In the genomic region with DNA sequence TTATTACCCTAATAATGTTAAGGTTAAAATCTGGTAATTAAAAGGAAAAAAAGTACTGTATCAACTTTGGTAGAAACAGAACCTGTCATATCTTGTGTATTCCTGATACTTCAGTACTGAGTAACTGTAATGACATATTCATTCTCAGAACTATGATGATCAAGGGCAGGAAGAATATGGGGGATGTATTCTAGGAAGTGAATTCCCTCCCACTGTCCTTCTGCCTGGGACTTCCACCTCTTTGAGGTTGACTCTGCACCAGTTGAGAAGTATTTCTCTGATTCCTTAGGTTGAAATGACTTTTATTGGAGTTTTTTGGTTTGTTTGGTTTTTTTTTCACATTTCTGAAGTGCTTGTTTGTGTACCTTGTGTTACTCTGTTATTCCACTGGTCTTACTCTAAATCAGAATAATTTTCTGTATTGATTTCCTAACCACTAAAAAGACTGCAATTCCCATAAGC, we compare ENCODE assay signal across 20 cellular contexts. TPM values are rescaled to one million over a fixed set of nuclear protein-coding genes. Genes with fewer than 3 reads are reported as not detected.
DNase-seq lines count a peak whose midpoint lies in the region; ATAC-seq and TF ChIP-seq lines count a peak whose summit lies in the region.
"Had no signal": no experiment of that assay in that cellular context is flagged by ENCODE, and none has a peak within 500 bp of the region (broad histone marks: within the 10 kb centered on the region; RNA-seq: fewer than 3 reads in every experiment).

No MANE protein-coding gene starts in this region.

- no peak overlapping the region for H3K4ac ChIP-seq in IMR-90 (ENCODE audit: low read depth, low read length)

- H3K9me3 ChIP-seq in IMR-90 (ENCODE audit: control insufficient read depth, insufficient read depth, low read length), result no peaks in the 10 kb centered on the region
- H3K9me3 ChIP-seq in CD8-positive, alpha-beta T cell (ENCODE audit: low read length), result no peaks in the 10 kb centered on the region
- H3K9me3 ChIP-seq: pancreas had no signal

- no peak overlapping the region for H4K5ac ChIP-seq in IMR-90 (ENCODE audit: low read depth, low read length)

- CTCF ChIA-PET in IMR-90 (lab: Yijun Ruan, JAX), result interaction anchor here (1.0 kb wide), 1 partner anchor 11 kb away, joined by 4 read pairs; no protein-coding TSS in a partner anchor
- CTCF ChIA-PET in CD8-positive, alpha-beta T cell (lab: Charles Lee), result no interaction called here

- H2AK5ac ChIP-seq in IMR-90 (ENCODE audit: low read depth, low read length), result 0 out of 2 replicates have a peak overlapping the region, but pooled peaks have one; percentile 45

- TF ChIP-seq CTCF in IMR-90 (conservative IDR thresholded peaks at IDR 0.05; ENCODE audit: low read depth, low read length), result no peak
- no peak for TF ChIP-seq CTCF in CD8-positive, alpha-beta T cell (IDR thresholded peaks at IDR 0.05)

- peaks cover 19 to 44% of the 10 kb centered on the region in 2 experiments for H3K79me1 ChIP-seq in IMR-90 (ENCODE audit: low read depth in 1 of 2, low read length in 2 of 2)

- no peak overlapping the region for H2AFZ ChIP-seq in IMR-90 (replicated peaks; ENCODE audit: low read length, poor library complexity)

- no peak overlapping the region for H2BK20ac ChIP-seq in IMR-90 (ENCODE audit: low read depth, low read length)

- H4K91ac ChIP-seq in IMR-90 (ENCODE audit: insufficient read depth, low read depth, low read length), result no peak overlapping the region

- no peak overlapping the region for H2BK120ac ChIP-seq in IMR-90 (ENCODE audit: low read depth, low read length)

- H2AK9ac ChIP-seq in IMR-90 (replicated peaks; ENCODE audit: low read depth, low read length, poor library complexity), result no peak overlapping the region

- no peak for DNase-seq in activated naive CD4-positive, alpha-beta T cell treated with Interleukin-2 at 50 U/mL for 16 hours
- no peak for DNase-seq in IMR-90
- no peak for DNase-seq in activated T-helper 2 cell treated with anti-CD3 and anti-CD28 coated beads, Interferon-gamma antibody, Interleukin-2, Interleukin-4, amounts not matched to agents 10 μg/mL and 5 μg/mL and 100 μg/mL, durations not matched to agents 14 hours and 24 hours and 36 hours (ENCODE audit: low spot score)
- no peak for DNase-seq in effector CD8-positive, alpha-beta T cell (lab: John Stamatoyannopoulos, UW)
- DNase-seq in CD8-positive, alpha-beta T cell, result no peak
- DNase-seq: anterior cingulate cortex, DMS53, erythroblast, head of caudate nucleus, kidney, NCI-H187 treated with DMSO at 0.1 percent for 48 hours, NCI-H69, pancreas had no signal

- H3K36me3 Mint-ChIP-seq in activated naive CD4-positive, alpha-beta T cell treated with anti-CD3 and anti-CD28 coated beads, Interleukin-2, amount 50 U/mL, for 24 hours, result peaks cover 6% of the 10 kb centered on the region
- peaks cover 20% of the 10 kb centered on the region for H3K36me3 Mint-ChIP-seq in activated T-helper 2 cell treated with anti-CD3 and anti-CD28 coated beads, Interferon-gamma antibody, Interleukin-2, Interleukin-4, amounts not matched to agents 10 μg/mL and 5 μg/mL and 100 μg/mL, durations not matched to agents 14 hours and 24 hours and 36 hours (ENCODE audit: low read depth)
- peaks cover 32% of the 10 kb centered on the region for H3K36me3 Mint-ChIP-seq in stimulated activated naive CD8-positive, alpha-beta T cell treated with anti-CD3 and anti-CD28 coated beads, Interleukin-15, Interleukin-2, amounts not matched to agents 100 ng/mL and 50 ng/mL, for 24 hours (ENCODE audit: low read depth)
- H3K36me3 Mint-ChIP-seq in CD8-positive, alpha-beta T cell, result peaks cover 25% of the 10 kb centered on the region

- no peak overlapping the region for H3K4me3 ChIP-seq in IMR-90 (ENCODE audit: insufficient read depth, low read depth, low read length)
- no peak overlapping the region for H3K4me3 ChIP-seq in CD8-positive, alpha-beta T cell (ENCODE audit: low read depth, low read length)
- H3K4me3 ChIP-seq: pancreas had no signal

- TF ChIP-seq RAD21 in IMR-90 (IDR thresholded peaks at IDR 0.05; ENCODE audit: low read length), result no peak

- no peak overlapping the region for H3K14ac ChIP-seq in IMR-90 (replicated peaks; ENCODE audit: low read depth, low read length)

- H4K8ac ChIP-seq in IMR-90 (ENCODE audit: low read depth in 2 of 2, low read length in 2 of 2), result no peak overlapping the region

- no TSS peak for BruUV-seq in IMR-90 (replicated peaks; lab: Mats Ljungman, UMichigan)

- no peak overlapping the region for H3K4me2 ChIP-seq in IMR-90 (ENCODE audit: low read depth, low read length)

- ATAC-seq in IMR-90 (ENCODE audit: low read depth) (no peak), HG02759 (IDR thresholded peaks at IDR 0.05; ENCODE audit: unreplicated experiment) (no peak)
- no peak for ATAC-seq in CD8-positive, alpha-beta T cell

- peak overlapping the region; percentile 0 for H3K4me3 Mint-ChIP-seq in activated naive CD4-positive, alpha-beta T cell treated with anti-CD3 and anti-CD28 coated beads, Interleukin-2, amount 50 U/mL, for 24 hours
- no peak overlapping the region for H3K4me3 Mint-ChIP-seq in activated T-helper 2 cell treated with anti-CD3 and anti-CD28 coated beads, Interferon-gamma antibody, Interleukin-2, Interleukin-4, amounts not matched to agents 10 μg/mL and 5 μg/mL and 100 μg/mL, durations not matched to agents 14 hours and 24 hours and 36 hours (ENCODE audit: low read depth)
- H3K4me3 Mint-ChIP-seq in stimulated activated naive CD8-positive, alpha-beta T cell treated with anti-CD3 and anti-CD28 coated beads, Interleukin-15, Interleukin-2, amounts not matched to agents 100 ng/mL and 50 ng/mL, for 24 hours, result peak overlapping the region; percentile 43
- no peak overlapping the region for H3K4me3 Mint-ChIP-seq in CD8-positive, alpha-beta T cell

- peaks cover 5% of the 10 kb centered on the region; the same call in 1 of the 2 replicates for H3K36me3 ChIP-seq in IMR-90 (ENCODE audit: control insufficient read depth, insufficient read depth, low read length)
- peaks cover 10% of the 10 kb centered on the region for H3K36me3 ChIP-seq in CD8-positive, alpha-beta T cell (ENCODE audit: insufficient read depth, low read length)
- H3K36me3 ChIP-seq: pancreas had no signal

- in situ Hi-C loops in IMR-90 (cut with MboI; ENCODE audit: low sequenced_read_pairs), result no loop called here

- no peak overlapping the region for H3K27ac Mint-ChIP-seq in activated naive CD4-positive, alpha-beta T cell treated with anti-CD3 and anti-CD28 coated beads, Interleukin-2, amount 50 U/mL, for 24 hours
- peak overlapping the region; percentile 46 for H3K27ac Mint-ChIP-seq in activated T-helper 2 cell treated with anti-CD3 and anti-CD28 coated beads, Interferon-gamma antibody, Interleukin-2, Interleukin-4, amounts not matched to agents 10 μg/mL and 5 μg/mL and 100 μg/mL, durations not matched to agents 14 hours and 24 hours and 36 hours
- peak overlapping the region; percentile 54 for H3K27ac Mint-ChIP-seq in stimulated activated naive CD8-positive, alpha-beta T cell treated with anti-CD3 and anti-CD28 coated beads, Interleukin-15, Interleukin-2, amounts not matched to agents 100 ng/mL and 50 ng/mL, for 24 hours
- no peak overlapping the region for H3K27ac Mint-ChIP-seq in CD8-positive, alpha-beta T cell

- intact Hi-C loops in IMR-90 (cut with micrococcal nuclease), result loop anchor here (1.0 kb wide), 1 partner anchor 35 kb away; no protein-coding TSS in a partner anchor
- intact Hi-C loops in activated T-helper 2 cell treated with anti-CD3 and anti-CD28 coated beads, Interferon-gamma antibody, Interleukin-2, Interleukin-4, amounts not matched to agents 10 μg/mL and 5 μg/mL and 100 μg/mL, durations not matched to agents 14 hours and 24 hours and 36 hours (cut with micrococcal nuclease), result loop anchor here (1.0 to 5.0 kb wide), 3 partner anchors 37 to 155 kb away; partner anchors contain the start of genes NDUFA5 and WASL
- intact Hi-C loops in CD8-positive, alpha-beta T cell (cut with DNase I, micrococcal nuclease), result loop anchor here in 1 of 2 experiments (2.0 to 5.0 kb wide), 2 partner anchors 23 to 35 kb away; partner anchors contain the start of gene WASL

- H2BK15ac ChIP-seq in IMR-90 (ENCODE audit: low read depth, low read length), result no peak overlapping the region

- no peak overlapping the region for H2BK5ac ChIP-seq in IMR-90 (ENCODE audit: low read depth, low read length, poor library complexity, severe bottlenecking)

- no peaks in the 10 kb centered on the region for H3K27me3 Mint-ChIP-seq in activated naive CD4-positive, alpha-beta T cell treated with anti-CD3 and anti-CD28 coated beads, Interleukin-2, amount 50 U/mL, for 24 hours
- H3K27me3 Mint-ChIP-seq in activated T-helper 2 cell treated with anti-CD3 and anti-CD28 coated beads, Interferon-gamma antibody, Interleukin-2, Interleukin-4, amounts not matched to agents 10 μg/mL and 5 μg/mL and 100 μg/mL, durations not matched to agents 14 hours and 24 hours and 36 hours (ENCODE audit: low read depth), result no peaks in the 10 kb centered on the region
- no peaks in the 10 kb centered on the region for H3K27me3 Mint-ChIP-seq in stimulated activated naive CD8-positive, alpha-beta T cell treated with anti-CD3 and anti-CD28 coated beads, Interleukin-15, Interleukin-2, amounts not matched to agents 100 ng/mL and 50 ng/mL, for 24 hours
- H3K27me3 Mint-ChIP-seq in CD8-positive, alpha-beta T cell (ENCODE audit: low read depth), result no peaks in the 10 kb centered on the region

- no peak for TF ChIP-seq POLR2A in IMR-90 (IDR thresholded peaks at IDR 0.05; ENCODE audit: low read depth, low read length)

- H3K56ac ChIP-seq in IMR-90 (ENCODE audit: extremely low read depth, insufficient read depth, low read length), result no peak overlapping the region

- H3K9me1 ChIP-seq in IMR-90 (ENCODE audit: insufficient read depth, low read length), result peaks cover 13% of the 10 kb centered on the region

- dilution Hi-C loops in IMR-90 (cut with HindIII; ENCODE audit: low sequenced_read_pairs, unreplicated experiment), result no loop called here

- H3K9me3 Mint-ChIP-seq in activated naive CD4-positive, alpha-beta T cell treated with anti-CD3 and anti-CD28 coated beads, Interleukin-2, amount 50 U/mL, for 24 hours, result no peaks in the 10 kb centered on the region
- no peaks in the 10 kb centered on the region for H3K9me3 Mint-ChIP-seq in activated T-helper 2 cell treated with anti-CD3 and anti-CD28 coated beads, Interferon-gamma antibody, Interleukin-2, Interleukin-4, amounts not matched to agents 10 μg/mL and 5 μg/mL and 100 μg/mL, durations not matched to agents 14 hours and 24 hours and 36 hours
- H3K9me3 Mint-ChIP-seq in stimulated activated naive CD8-positive, alpha-beta T cell treated with anti-CD3 and anti-CD28 coated beads, Interleukin-15, Interleukin-2, amounts not matched to agents 100 ng/mL and 50 ng/mL, for 24 hours, result no peaks in the 10 kb centered on the region
- H3K9me3 Mint-ChIP-seq in CD8-positive, alpha-beta T cell, result no peaks in the 10 kb centered on the region
- H3K9me3 Mint-ChIP-seq: HFFc6 had no signal

- POLR2A ChIA-PET in IMR-90 (lab: Charles Lee; ENCODE audit: unreplicated experiment), result no interaction called here
- POLR2A ChIA-PET in CD8-positive, alpha-beta T cell (lab: Charles Lee), result no interaction called here

- H3K18ac ChIP-seq in IMR-90 (ENCODE audit: low read depth, low read length), result no peak overlapping the region

- H3K27me3 ChIP-seq in IMR-90 (ENCODE audit: control insufficient read depth, insufficient read depth, low read length), result no peaks in the 10 kb centered on the region
- no peaks in the 10 kb centered on the region for H3K27me3 ChIP-seq in CD8-positive, alpha-beta T cell (ENCODE audit: insufficient read depth, low read length)
- H3K27me3 ChIP-seq: pancreas had no signal

- no peak overlapping the region for H3K9ac ChIP-seq in IMR-90 (ENCODE audit: low read depth, low read length)

- peaks cover 27% of the 10 kb centered on the region; the same call in 1 of the 2 replicates for H4K20me1 ChIP-seq in IMR-90 (ENCODE audit: insufficient read depth, low read length)

- H3K4me1 ChIP-seq in IMR-90 (ENCODE audit: control insufficient read depth, insufficient read depth, low read length), result peaks cover 16% of the 10 kb centered on the region
- peaks cover 14% of the 10 kb centered on the region for H3K4me1 ChIP-seq in CD8-positive, alpha-beta T cell (ENCODE audit: insufficient read depth, low read length)

- peaks cover 64% of the 10 kb centered on the region for H3K4me1 Mint-ChIP-seq in activated naive CD4-positive, alpha-beta T cell treated with anti-CD3 and anti-CD28 coated beads, Interleukin-2, amount 50 U/mL, for 24 hours
- peaks cover 47% of the 10 kb centered on the region for H3K4me1 Mint-ChIP-seq in activated T-helper 2 cell treated with anti-CD3 and anti-CD28 coated beads, Interferon-gamma antibody, Interleukin-2, Interleukin-4, amounts not matched to agents 10 μg/mL and 5 μg/mL and 100 μg/mL, durations not matched to agents 14 hours and 24 hours and 36 hours (ENCODE audit: low read depth)
- H3K4me1 Mint-ChIP-seq in stimulated activated naive CD8-positive, alpha-beta T cell treated with anti-CD3 and anti-CD28 coated beads, Interleukin-15, Interleukin-2, amounts not matched to agents 100 ng/mL and 50 ng/mL, for 24 hours (ENCODE audit: low read depth), result peaks cover 53% of the 10 kb centered on the region
- peaks cover 61% of the 10 kb centered on the region for H3K4me1 Mint-ChIP-seq in CD8-positive, alpha-beta T cell (ENCODE audit: low read depth)

- no peak overlapping the region for H3K23ac ChIP-seq in IMR-90 (ENCODE audit: low read depth, low read length)

- H3K27ac ChIP-seq in IMR-90 (ENCODE audit: insufficient read depth, low read length), result no peak overlapping the region
- H3K27ac ChIP-seq in CD8-positive, alpha-beta T cell (ENCODE audit: low read depth, low read length), result no peak overlapping the region
- H3K27ac ChIP-seq: pancreas had no signal

RNA-seq across cellular contexts. Expression of gene WASL, which starts 36.9 kb away (rescaled TPM):
- 2.3 and 5.3 TPM in 2 replicates for total RNA-seq in IMR-90 (2012; rRNA removed)
- 7.4 and 7.9 TPM in 2 replicates for polyA plus RNA-seq in IMR-90 (2012; rRNA removed)
- 2.1 and 5.6 TPM in 2 replicates for polyA plus RNA-seq in IMR-90 (2012; cell fraction: cytosol; rRNA removed)
- 3.5 and 7.3 TPM in 2 replicates for polyA plus RNA-seq in IMR-90 (2012; cell fraction: nucleus; rRNA removed; ENCODE audit: low replicate concordance)
- 6.0 and 6.6 TPM in 2 replicates for total RNA-seq in activated T-helper 2 cell treated with anti-CD3 and anti-CD28 coated beads, Interferon-gamma antibody, Interleukin-2, Interleukin-4, amounts not matched to agents 10 μg/mL and 5 μg/mL and 100 μg/mL, durations not matched to agents 14 hours and 24 hours and 36 hours
- total RNA-seq in CD8-positive, alpha-beta T cell, result 1 to 10 TPM; 9.4 to 9.9 TPM

RNA-seq across cellular contexts. Expression of gene LMOD2, which starts 56.2 kb away (rescaled TPM):
- total RNA-seq in IMR-90 (2012; rRNA removed), result not detected in 2 replicates
- polyA plus RNA-seq in IMR-90 (2012; rRNA removed), result not detected in 2 replicates
- polyA plus RNA-seq in IMR-90 (2012; cell fraction: cytosol; rRNA removed), result not detected in 2 replicates
- not detected in 2 replicates for polyA plus RNA-seq in IMR-90 (2012; cell fraction: nucleus; rRNA removed; ENCODE audit: low replicate concordance)
- total RNA-seq in activated T-helper 2 cell treated with anti-CD3 and anti-CD28 coated beads, Interferon-gamma antibody, Interleukin-2, Interleukin-4, amounts not matched to agents 10 μg/mL and 5 μg/mL and 100 μg/mL, durations not matched to agents 14 hours and 24 hours and 36 hours, result not detected in 2 replicates
- total RNA-seq in CD8-positive, alpha-beta T cell, result not detected
- total RNA-seq: HFFc6, kidney, M059J, RPMI7951, subcutaneous adipose tissue had no signal
- polyA plus RNA-seq: pancreas had no signal

Comparison
In these comparisons a context has a peak if more than half of its experiments do, and no peak if none do; other contexts are left out.
1. H3K27ac Mint-ChIP-seq: peak in activated T-helper 2 cell treated with anti-CD3 and anti-CD28 coated beads, Interferon-gamma antibody, Interleukin-2, Interleukin-4, amounts not matched to agents 10 μg/mL and 5 μg/mL and 100 μg/mL, durations not matched to agents 14 hours and 24 hours and 36 hours (single experiment) and stimulated activated naive CD8-positive, alpha-beta T cell treated with anti-CD3 and anti-CD28 coated beads, Interleukin-15, Interleukin-2, amounts not matched to agents 100 ng/mL and 50 ng/mL, for 24 hours (single experiment); none in activated naive CD4-positive, alpha-beta T cell treated with anti-CD3 and anti-CD28 coated beads, Interleukin-2, amount 50 U/mL, for 24 hours (single experiment) and CD8-positive, alpha-beta T cell (single experiment).
2. H3K4me3 Mint-ChIP-seq: peak in activated naive CD4-positive, alpha-beta T cell treated with anti-CD3 and anti-CD28 coated beads, Interleukin-2, amount 50 U/mL, for 24 hours (single experiment) and stimulated activated naive CD8-positive, alpha-beta T cell treated with anti-CD3 and anti-CD28 coated beads, Interleukin-15, Interleukin-2, amounts not matched to agents 100 ng/mL and 50 ng/mL, for 24 hours (single experiment); none in activated T-helper 2 cell treated with anti-CD3 and anti-CD28 coated beads, Interferon-gamma antibody, Interleukin-2, Interleukin-4, amounts not matched to agents 10 μg/mL and 5 μg/mL and 100 μg/mL, durations not matched to agents 14 hours and 24 hours and 36 hours (single experiment) and CD8-positive, alpha-beta T cell (single experiment).